Comparison of ENCODE assay signal across 24 cellular contexts in the genomic region with DNA sequence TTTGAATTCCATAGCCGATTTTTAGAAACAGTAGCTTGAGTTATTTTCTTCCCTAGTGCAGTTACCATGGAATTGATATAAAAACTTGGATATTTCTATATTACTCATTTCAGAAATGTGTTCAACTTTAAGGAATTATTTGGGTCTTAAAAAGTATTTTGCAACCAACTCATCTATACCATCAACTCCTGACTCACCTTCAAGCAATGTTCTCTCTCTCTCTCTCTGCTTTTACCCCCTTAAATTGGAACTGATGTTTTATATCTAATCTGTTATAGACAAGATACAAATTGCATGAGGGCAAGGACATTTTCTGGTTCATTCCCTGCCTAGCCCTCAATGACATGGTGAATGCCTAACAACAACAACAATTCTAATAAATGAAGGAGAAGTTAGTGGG.
"Had no signal": no experiment of that assay in that cellular context is flagged by ENCODE, and none has a peak within 500 bp of the region (broad histone marks: within the 10 kb centered on the region; RNA-seq: fewer than 3 reads in every experiment).

No MANE protein-coding gene starts in this region.

- H3K4me3 ChIP-seq: dorsolateral prefrontal cortex, esophagus muscularis mucosa, lung, pancreas, right lobe of liver, stomach, thyroid gland had no signal

- H3K27ac Mint-ChIP-seq: endodermal cell; immature natural killer cell; memory B cell; natural killer cell; stimulated activated effector memory CD8-positive, alpha-beta T cell treated with anti-CD3 and anti-CD28 coated beads, Interleukin-12 subunit alpha, Interleukin-12 subunit beta, amount 100 ng/mL, for 72 hours; type B pancreatic cell had no signal

- H3K4me3 Mint-ChIP-seq: endodermal cell; immature natural killer cell; memory B cell; natural killer cell; stimulated activated effector memory CD8-positive, alpha-beta T cell treated with anti-CD3 and anti-CD28 coated beads, Interleukin-12 subunit alpha, Interleukin-12 subunit beta, amount 100 ng/mL, for 72 hours; type B pancreatic cell had no signal

- H3K27ac ChIP-seq: dorsolateral prefrontal cortex, esophagus muscularis mucosa, pancreas, right lobe of liver, stomach, thyroid gland had no signal

- H3K4me1 Mint-ChIP-seq: immature natural killer cell; memory B cell; natural killer cell; stimulated activated effector memory CD8-positive, alpha-beta T cell treated with anti-CD3 and anti-CD28 coated beads, Interleukin-12 subunit alpha, Interleukin-12 subunit beta, amount 100 ng/mL, for 72 hours had no signal

- H3K27me3 Mint-ChIP-seq: type B pancreatic cell had no signal

- FAIRE-seq: colon, frontal cortex, pancreas had no signal

- H3K36me3 ChIP-seq: esophagus muscularis mucosa, pancreas, right lobe of liver, stomach, thyroid gland had no signal

- DNase-seq: dorsolateral prefrontal cortex; effector CD4-positive, alpha-beta T cell; endodermal cell; hypothalamus; immature natural killer cell; islet precursor cell; natural killer cell; occipital lobe; pancreas; retina; right lobe of liver; stimulated activated CD4-positive, alpha-beta T cell treated with anti-CD3 and anti-CD28 coated beads, Interleukin-2, amount 100 ng/mL, for 24 hours; stimulated activated CD4-positive, alpha-beta T cell treated with anti-CD3 and anti-CD28 coated beads, Interleukin-4, amount 100 ng/mL, for 24 hours; stimulated activated naive CD4-positive, alpha-beta T cell treated with Interleukin-2 at 50 U/mL for 16 hours; stomach; thyroid gland had no signal

- H3K9me3 Mint-ChIP-seq: immature natural killer cell had no signal

- H3K4me1 ChIP-seq: right lobe of liver, stomach, thyroid gland had no signal

- H3K9me3 ChIP-seq: pancreas, right lobe of liver, thyroid gland had no signal

- H3K36me3 Mint-ChIP-seq: immature natural killer cell; memory B cell; natural killer cell; stimulated activated effector memory CD8-positive, alpha-beta T cell treated with anti-CD3 and anti-CD28 coated beads, Interleukin-12 subunit alpha, Interleukin-12 subunit beta, amount 100 ng/mL, for 72 hours; type B pancreatic cell had no signal

- ATAC-seq: left lobe of liver; natural killer cell; pancreas; right lobe of liver; stimulated activated effector memory CD8-positive, alpha-beta T cell treated with anti-CD3 and anti-CD28 coated beads, Interleukin-12 subunit alpha, Interleukin-12 subunit beta, amount 100 ng/mL, for 72 hours had no signal

- H3K27me3 ChIP-seq: dorsolateral prefrontal cortex, esophagus muscularis mucosa, pancreas, right lobe of liver, stomach, thyroid gland had no signal
